25 cellular contexts compared by ENCODE assay signal in genomic region chr3:63869929-63870328, GRCh38. TPM values are rescaled to one million over a fixed set of nuclear protein-coding genes. Genes with fewer than 3 reads are reported as not detected.
"Had no signal": no experiment of that assay in that cellular context is flagged by ENCODE, and none has a peak within 500 bp of the region (broad histone marks: within the 10 kb centered on the region; RNA-seq: fewer than 3 reads in every experiment).

No MANE protein-coding gene starts in this region.

- H3K4me2 ChIP-seq: KMS-11 had no signal

- H3K36me3 ChIP-seq: ascending aorta, Peyer's patch had no signal

- ATAC-seq: activated CD8-positive, alpha-beta memory T cell treated with anti-CD3 and anti-CD28 coated beads, Interleukin-2, amount 10 ng/mL, durations not matched to agents 7 days and 5 days; activated naive CD4-positive, alpha-beta T cell treated with anti-CD3 and anti-CD28 coated beads, Interleukin-2, amount 50 U/mL, for 72 hours; activated naive CD8-positive, alpha-beta T cell treated with anti-CD3 and anti-CD28 coated beads, Interleukin-2, amount 50 U/mL, for 24 hours; body of pancreas; SK-N-SH treated with all-trans-retinoic acid at 6 μM for 48 hours had no signal

- H3K9ac ChIP-seq: KMS-11 had no signal

- DNase-seq: activated CD4-positive, alpha-beta T cell treated with anti-CD3 and anti-CD28 coated beads for 48 hours; activated CD4-positive, alpha-beta T cell treated with anti-CD3 and anti-CD28 coated beads, Interleukin-2, amount 50 U/mL, for 4 hours; activated CD8-positive, alpha-beta memory T cell treated with anti-CD3 and anti-CD28 coated beads, Interleukin-2, amount 10 ng/mL, durations not matched to agents 7 days and 5 days; activated effector memory CD4-positive, alpha-beta T cell treated with anti-CD3 and anti-CD28 coated beads, Interleukin-2, amount 50 U/mL, for 16 hours; activated naive CD4-positive, alpha-beta T cell treated with Interleukin-2 at 50 U/mL for 16 hours; activated naive CD8-positive, alpha-beta T cell treated with anti-CD3 and anti-CD28 coated beads, Interleukin-2, amount 50 U/mL, for 24 hours; activated T-cell treated with anti-CD3 and anti-CD28 coated beads, Interleukin-2, amount 50 U/mL, for 24 hours; amniotic stem cell; body of pancreas; MM.1S; NCI-H1105; NCI-H1436; NCI-H1694 treated with DMSO at 0.1 percent for 48 hours; NCI-H2029 treated with DMSO at 0.1 percent for 48 hours; NCI-H510A treated with DMSO at 0.1 percent for 48 hours; Peyer's patch; SHP77; SW 1271 had no signal

- H3K9me3 ChIP-seq: ascending aorta, body of pancreas, Peyer's patch, SJSA1 had no signal

- H3K27me3 ChIP-seq: ascending aorta, body of pancreas, Peyer's patch, SJSA1 had no signal

- H3K4me3 ChIP-seq: ascending aorta, body of pancreas, Peyer's patch, SJSA1 had no signal

- H3K27ac ChIP-seq: ascending aorta, body of pancreas, KMS-11, Peyer's patch, SJSA1 had no signal

RNA-seq across cellular contexts. Expression of gene SCAANT1, which starts 42.3 kb away (rescaled TPM):
- total RNA-seq: activated naive CD4-positive, alpha-beta T cell treated with anti-CD3 and anti-CD28 coated beads, Interleukin-2, amount 50 U/mL, for 72 hours; activated T-helper 1 cell treated with anti-CD3 and anti-CD28 coated beads, Interleukin-12 subunit alpha, Interleukin-12 subunit beta, Interleukin-2, Interleukin-4 antibody, amounts not matched to agents 30 ng/mL and 10 ng/mL and 1 ng/mL, durations not matched to agents 14 hours and 24 hours and 36 hours; ascending aorta; body of pancreas; Peyer's patch; SJSA1; T-helper 1 cell treated with Interleukin-12 subunit alpha and Interleukin-12 subunit beta and Interleukin-4 antibody, amounts not matched to agents 30 ng/mL and 1 ng/mL, for 36 hours had no signal

RNA-seq across cellular contexts. Expression of gene C3orf49, which starts 50.8 kb away (rescaled TPM):
- total RNA-seq: activated CD8-positive, alpha-beta memory T cell treated with anti-CD3 and anti-CD28 coated beads, Interleukin-2, amount 10 ng/mL, durations not matched to agents 7 days and 5 days; activated naive CD4-positive, alpha-beta T cell treated with anti-CD3 and anti-CD28 coated beads, Interleukin-2, amount 50 U/mL, for 72 hours; activated T-helper 1 cell treated with anti-CD3 and anti-CD28 coated beads, Interleukin-12 subunit alpha, Interleukin-12 subunit beta, Interleukin-2, Interleukin-4 antibody, amounts not matched to agents 30 ng/mL and 10 ng/mL and 1 ng/mL, durations not matched to agents 14 hours and 24 hours and 36 hours; ascending aorta; body of pancreas; Peyer's patch; SJSA1; T-helper 1 cell treated with Interleukin-12 subunit alpha and Interleukin-12 subunit beta and Interleukin-4 antibody, amounts not matched to agents 30 ng/mL and 1 ng/mL, for 36 hours had no signal
